In genomic region chrX:134173541-134174272, GRCh38 we compare ENCODE assay signal across 9 cellular contexts.
DNase-seq lines count a peak whose midpoint lies in the region; ATAC-seq, FAIRE-seq and TF ChIP-seq lines count a peak whose summit lies in the region.
"Had no signal": no experiment of that assay in that cellular context is flagged by ENCODE, and none has a peak within 500 bp of the region (broad histone marks: within the 10 kb centered on the region; RNA-seq: fewer than 3 reads in every experiment).

No MANE protein-coding gene starts in this region.

- TF ChIP-seq CTCF in Panc1 (IDR thresholded peaks at IDR 0.05) (no peak), endothelial cell of umbilical vein (IDR thresholded peaks at IDR 0.05; ENCODE audit: extremely low read depth in 1 of 2, insufficient read depth in 1 of 2, low read depth in 1 of 2, low read length in 2 of 2) (no peak), psoas muscle (IDR thresholded peaks at IDR 0.05) (no peak), body of pancreas (IDR thresholded peaks at IDR 0.05) (no peak)

- peaks cover 3% of the 10 kb centered on the region; the same call in 1 of the 2 replicates for H3K4me1 ChIP-seq in Panc1 (ENCODE audit: control insufficient read depth, insufficient read depth, low read length)
- no peaks in the 10 kb centered on the region for H3K4me1 ChIP-seq in endothelial cell of umbilical vein (ENCODE audit: control insufficient read depth, extremely low read depth, insufficient read depth, low read length)
- H3K4me1 ChIP-seq in psoas muscle, result no peaks in the 10 kb centered on the region
- H3K4me1 ChIP-seq in body of pancreas, result peaks cover 7% of the 10 kb centered on the region

- H3K9me3 ChIP-seq in Panc1 (ENCODE audit: control insufficient read depth, insufficient read depth, low read depth, low read length), result no peaks in the 10 kb centered on the region
- H3K9me3 ChIP-seq in endothelial cell of umbilical vein (replicated peaks; ENCODE audit: control insufficient read depth, insufficient read depth, low read length), result no peaks in the 10 kb centered on the region
- H3K9me3 ChIP-seq in psoas muscle, result no peaks in the 10 kb centered on the region
- no peaks in the 10 kb centered on the region for H3K9me3 ChIP-seq in body of pancreas

- no peaks in the 10 kb centered on the region for H3K36me3 ChIP-seq in Panc1 (ENCODE audit: control insufficient read depth, insufficient read depth, low read length)
- no peaks in the 10 kb centered on the region for H3K36me3 ChIP-seq in endothelial cell of umbilical vein (ENCODE audit: control insufficient read depth in 2 of 2, extremely low read depth in 1 of 2, insufficient read depth in 2 of 2, low read length in 2 of 2)
- H3K36me3 ChIP-seq in psoas muscle (ENCODE audit: insufficient read depth in 1 of 2, low read depth in 1 of 2), result no peaks in the 10 kb centered on the region
- no peaks in the 10 kb centered on the region for H3K36me3 ChIP-seq in body of pancreas (replicated peaks in 1 of 2; ENCODE audit: insufficient read depth in 1 of 2, low read depth in 2 of 2)

- 9 to 32% (median 18%) methylated on average over 26 to 27 of the region's 27 CpGs for WGBS in psoas muscle, 3 donors
- 1 to 3% methylated on average over 14 to 27 of the region's 27 CpGs for WGBS in body of pancreas, 2 donors

- no peaks in the 10 kb centered on the region for H3K9me1 ChIP-seq in endothelial cell of umbilical vein (replicated peaks; ENCODE audit: control insufficient read depth, extremely low read depth, insufficient read depth, low read length)

- CTCF ChIA-PET in Panc1 (lab: Charles Lee), result no interaction called here
- CTCF ChIA-PET in endothelial cell of umbilical vein (lab: Charles Lee), result interaction anchor here (1.3 kb wide), 1 partner anchor 12 kb away, joined by 3 read pairs; no protein-coding TSS in a partner anchor

- H3K4me3 ChIP-seq in Panc1 (ENCODE audit: low read depth in 2 of 2, low read length in 2 of 2) (peak overlapping the region in 1 of 2 experiments; percentile 28; a peak in 3 of 4 replicates), endothelial cell of umbilical vein (replicated peaks in 1 of 3; ENCODE audit: insufficient read depth in 1 of 3, low read depth in 1 of 3, low read length in 3 of 3) (no peak overlapping the region), psoas muscle (peak overlapping the region; percentile 69), body of pancreas (no peak overlapping the region)

- DNase-seq in GM18507 (ENCODE audit: extremely low spot score, insufficient read length, low read depth) (no peak), Panc1 (ENCODE audit: low read depth, low spot score) (no peak), endothelial cell of umbilical vein (ENCODE audit: low read depth, low spot score) (no peak), psoas muscle (no peak), HuH-7 (ENCODE audit: low spot score) (no peak), NCI-H510A treated with DMSO at 0.1 percent for 48 hours (lab: John Stamatoyannopoulos, UW) (no peak), NCI-H1436 (lab: John Stamatoyannopoulos, UW) (no peak), body of pancreas (no peak)
- DNase-seq: foreskin melanocyte had no signal

- H3K4me2 ChIP-seq in endothelial cell of umbilical vein (ENCODE audit: insufficient read depth, low read length), result no peak overlapping the region

- TF ChIP-seq POLR2A in endothelial cell of umbilical vein (IDR thresholded peaks at IDR 0.05; ENCODE audit: low read depth, low read length) (no peak), body of pancreas (IDR thresholded peaks at IDR 0.05) (no peak)

- H3K79me2 ChIP-seq in endothelial cell of umbilical vein (ENCODE audit: control insufficient read depth, insufficient read depth, low read length), result no peaks in the 10 kb centered on the region

- BruUV-seq in Panc1 (replicated peaks; lab: Mats Ljungman, UMichigan) (no TSS peak), endothelial cell of umbilical vein (replicated peaks; lab: Mats Ljungman, UMichigan) (no TSS peak)

- FAIRE-seq in GM18507 (lab: Jason Lieb, UNC), result peak; percentile 69
- no peak for FAIRE-seq in endothelial cell of umbilical vein (lab: Jason Lieb, UNC)

- dilution Hi-C loops in endothelial cell of umbilical vein (cut with MboI; ENCODE audit: extremely low pct_ligation_motif_present, low sequenced_read_pairs), result no loop called here

- peaks cover 45% of the 10 kb centered on the region for H3K27me3 ChIP-seq in Panc1 (ENCODE audit: control insufficient read depth, insufficient read depth, low read length)
- peaks cover 24 to 51% of the 10 kb centered on the region in 2 experiments for H3K27me3 ChIP-seq in endothelial cell of umbilical vein (ENCODE audit: control insufficient read depth in 2 of 2, insufficient read depth in 2 of 2, low read length in 2 of 2)
- peaks cover 0 to 29% (median 0%) of the 10 kb centered on the region in 3 donors for H3K27me3 ChIP-seq in psoas muscle (ENCODE audit: insufficient read depth in 3 of 3, low read length in 2 of 3)
- H3K27me3 ChIP-seq in body of pancreas, result no peaks in the 10 kb centered on the region

- POLR2A ChIA-PET in Panc1 (lab: Charles Lee) (no interaction called here), endothelial cell of umbilical vein (lab: Charles Lee) (no interaction called here)

- ATAC-seq in Panc1 (peak; percentile 64; the same call in 1 of the 2 replicates), psoas muscle (no peak), body of pancreas (no peak)

- H2AFZ ChIP-seq in endothelial cell of umbilical vein (ENCODE audit: low read depth, low read length), result no peak overlapping the region

- H3K27ac ChIP-seq in Panc1 (ENCODE audit: low read length) (no peak overlapping the region), endothelial cell of umbilical vein (ENCODE audit: insufficient read depth, low read depth, low read length) (no peak overlapping the region), psoas muscle (no peak overlapping the region), body of pancreas (no peak overlapping the region)

- in situ Hi-C loops in Panc1 (cut with HindIII; ENCODE audit: low pct_unique_long_range_greater_than_20kb, low sequenced_read_pairs), result no loop called here

- intact Hi-C loops in Panc1 (cut with micrococcal nuclease; ENCODE audit: unreplicated experiment) (no loop called here), endothelial cell of umbilical vein (cut with micrococcal nuclease) (no loop called here), psoas muscle (cut with DNase I) (no loop called here), body of pancreas (cut with DNase I) (no loop called here)

- no peak overlapping the region for H3K9ac ChIP-seq in endothelial cell of umbilical vein (replicated peaks; ENCODE audit: extremely low read depth, insufficient read depth, low read length)

- H4K20me1 ChIP-seq in endothelial cell of umbilical vein (replicated peaks; ENCODE audit: control insufficient read depth, extremely low read depth, insufficient read depth, low read length), result no peaks in the 10 kb centered on the region

TF ChIP-seq in endothelial cell of umbilical vein, 7 proteins besides CTCF, POLR2A, EP300 and RAD21:
- TF ChIP-seq EZH2 (IDR thresholded peaks at IDR 0.05; ENCODE audit: borderline replicate concordance, low read depth, low read length, severe bottlenecking) (peak; percentile 79), FOS (IDR thresholded peaks at IDR 0.05; ENCODE audit: borderline replicate concordance, insufficient read depth, low read length) (no peak)
